ENCODE assay signal across 23 cellular contexts in the genomic region with DNA sequence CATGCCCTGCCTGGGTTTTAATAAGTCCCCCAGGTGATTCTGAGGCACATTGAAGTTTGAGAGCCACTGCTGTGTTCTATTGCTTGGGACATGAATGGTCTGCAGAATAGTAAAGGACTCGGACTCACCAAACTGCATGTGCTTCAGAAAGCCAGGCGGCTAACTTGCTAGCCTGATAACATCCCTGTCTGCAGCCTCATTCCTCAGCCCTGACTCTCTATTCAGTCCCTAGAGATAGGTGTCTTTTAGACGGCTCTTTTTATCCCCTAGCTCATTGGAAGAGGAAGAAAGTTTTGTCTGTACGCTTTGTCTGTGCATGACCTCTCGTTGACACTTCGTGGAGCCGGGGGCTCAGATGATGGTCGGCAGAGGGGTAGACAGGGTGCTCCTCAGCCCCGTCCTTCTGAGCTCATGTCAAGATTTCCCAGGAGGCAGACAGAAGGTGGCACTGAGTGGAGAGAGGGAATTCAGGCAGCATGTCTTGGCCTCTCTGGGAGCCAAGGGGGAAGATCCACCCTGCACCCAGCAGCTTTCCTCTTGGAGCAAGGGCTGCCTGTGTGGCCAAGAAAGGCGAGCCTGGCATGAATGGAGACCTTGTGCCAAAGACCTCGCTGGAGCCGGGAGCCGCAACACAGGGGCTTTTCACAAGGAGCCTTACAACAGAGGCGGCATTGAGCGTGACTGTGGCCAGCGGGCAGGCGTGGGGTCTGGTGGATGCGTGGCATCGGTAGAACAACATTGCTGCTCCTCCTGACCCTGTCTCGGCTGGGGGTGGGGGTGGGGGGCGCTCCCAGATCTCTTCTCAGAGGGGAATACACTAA. TPM values are rescaled to one million over a fixed set of nuclear protein-coding genes. Genes with fewer than 3 reads are reported as not detected.
DNase-seq lines count a peak whose midpoint lies in the region; ATAC-seq, FAIRE-seq and TF ChIP-seq lines count a peak whose summit lies in the region.
"Had no signal": no experiment of that assay in that cellular context is flagged by ENCODE, and none has a peak within 500 bp of the region (broad histone marks: within the 10 kb centered on the region; RNA-seq: fewer than 3 reads in every experiment).

No MANE protein-coding gene starts in this region.

- H3K79me2 ChIP-seq in H9 (ENCODE audit: insufficient read depth, low read length) (no peaks in the 10 kb centered on the region), astrocyte (ENCODE audit: insufficient read depth, low read length) (no peaks in the 10 kb centered on the region), trophoblast cell (ENCODE audit: control insufficient read depth, insufficient read depth, low read length, poor library complexity) (no peaks in the 10 kb centered on the region)

- intact Hi-C loops in kidney (cut with DNase I): no loop called here

- no peak overlapping the region for H4K5ac ChIP-seq in H9 (ENCODE audit: insufficient read length, low read depth, low read length)

- no CpG with 5 or more reads among the region's 21 CpGs for WGBS in H9 (ENCODE audit: extremely low coverage, insufficient read length, low lambda C conversion rate)
- no CpG with 5 or more reads among the region's 21 CpGs for WGBS in trophoblast cell (ENCODE audit: extremely low coverage, insufficient coverage, insufficient read length)

- H3K23ac ChIP-seq in H9 (ENCODE audit: insufficient read length, low read depth, low read length) (no peak overlapping the region), trophoblast cell (ENCODE audit: low read length) (no peak overlapping the region)

- H4K91ac ChIP-seq in H9 (ENCODE audit: insufficient read length, low read depth, low read length): peak overlapping the region; percentile 83
- peak overlapping the region; percentile 58 for H4K91ac ChIP-seq in trophoblast cell (ENCODE audit: low read depth, low read length)

- no peak overlapping the region for H2BK20ac ChIP-seq in H9 (ENCODE audit: low read depth, low read length, poor library complexity, severe bottlenecking)

- H3K4me2 ChIP-seq in H9 (ENCODE audit: insufficient read depth, insufficient read length, low read length) (no peak overlapping the region), astrocyte (ENCODE audit: low read length) (no peak overlapping the region), trophoblast cell (ENCODE audit: low read length) (no peak overlapping the region)

- peaks cover 6% of the 10 kb centered on the region for H3K23me2 ChIP-seq in H9 (ENCODE audit: insufficient read length, low read depth, low read length, poor library complexity, severe bottlenecking)

- H4K8ac ChIP-seq in H9 (replicated peaks; ENCODE audit: insufficient read length, low read depth, low read length): no peak overlapping the region
- H4K8ac ChIP-seq in trophoblast cell (ENCODE audit: low read depth, low read length): peak overlapping the region; percentile 3

- peak overlapping the region; percentile 38 for H2AK5ac ChIP-seq in H9 (ENCODE audit: insufficient read length, low read length)
- no peak overlapping the region for H2AK5ac ChIP-seq in trophoblast cell (ENCODE audit: low read length)

- H2BK12ac ChIP-seq in H9 (ENCODE audit: insufficient read length, low read depth, low read length) (peak overlapping the region; percentile 12), trophoblast cell (ENCODE audit: low read length) (peak overlapping the region; percentile 53)

- peak overlapping the region; percentile 99 to 100 (median 99) for H3K27ac Mint-ChIP-seq in H9
- H3K27ac Mint-ChIP-seq in astrocyte (ENCODE audit: unreplicated experiment): no peak overlapping the region
- H3K27ac Mint-ChIP-seq: CD4-positive, alpha-beta memory T cell; T-helper 2 cell treated with Interferon-gamma antibody and Interleukin-4, amounts not matched to agents 5 μg/mL and 100 μg/mL, for 36 hours had no signal

- peak overlapping the region; percentile 4 for H2BK5ac ChIP-seq in H9 (ENCODE audit: insufficient read length, low read length)
- no peak overlapping the region for H2BK5ac ChIP-seq in trophoblast cell (ENCODE audit: low read depth, low read length, poor library complexity)

- H2AFZ ChIP-seq in H9 (ENCODE audit: low read length) (no peak overlapping the region), astrocyte (ENCODE audit: low read depth, low read length) (peak overlapping the region; percentile 9), trophoblast cell (ENCODE audit: insufficient read depth, low read length, poor library complexity) (no peak overlapping the region)

- H3K27me3 Mint-ChIP-seq in H9 (ENCODE audit: low read depth) (no peaks in the 10 kb centered on the region), astrocyte (ENCODE audit: low read depth, unreplicated experiment) (no peaks in the 10 kb centered on the region)

- no peak for ATAC-seq in HG03520 (IDR thresholded peaks at IDR 0.05; ENCODE audit: unreplicated experiment)
- ATAC-seq: pancreas had no signal

- H2BK120ac ChIP-seq in H9 (ENCODE audit: low read depth, low read length, poor library complexity, severe bottlenecking) (no peak overlapping the region), trophoblast cell (ENCODE audit: insufficient read depth, low read length, poor library complexity) (peak overlapping the region; percentile 26)

- H3K4me3 Mint-ChIP-seq in H9 (no peak overlapping the region; a peak in 2 of 5 replicates), astrocyte (ENCODE audit: unreplicated experiment) (peak overlapping the region; percentile 40)
- H3K4me3 Mint-ChIP-seq: activated naive CD8-positive, alpha-beta T cell treated with anti-CD3 and anti-CD28 coated beads, Interleukin-2, amount 50 U/mL, for 24 hours; T-helper 2 cell treated with Interferon-gamma antibody and Interleukin-4, amounts not matched to agents 5 μg/mL and 100 μg/mL, for 36 hours had no signal

- peaks cover 0 to 3% (median 0%) of the 10 kb centered on the region in 3 experiments; a peak in 1 of 7 replicates for H3K36me3 Mint-ChIP-seq in H9 (ENCODE audit: insufficient read depth in 1 of 3, low read depth in 3 of 3)
- H3K36me3 Mint-ChIP-seq in astrocyte (ENCODE audit: low read depth, unreplicated experiment): no peaks in the 10 kb centered on the region
- H3K36me3 Mint-ChIP-seq: CD4-positive, alpha-beta memory T cell had no signal

- H3K4me1 Mint-ChIP-seq in H9 (peaks cover 58 to 63% of the 10 kb centered on the region in 2 experiments), astrocyte (ENCODE audit: low read depth, unreplicated experiment) (peaks cover 48% of the 10 kb centered on the region)

- H3K9ac ChIP-seq in H9 (ENCODE audit: extremely low read depth, insufficient read length, low read length) (no peak overlapping the region), astrocyte (ENCODE audit: low read length) (no peak overlapping the region), trophoblast cell (ENCODE audit: low read length) (no peak overlapping the region), kidney (ENCODE audit: low read length in 2 of 2) (no peak overlapping the region)

- H3K4me3 ChIP-seq in astrocyte (ENCODE audit: insufficient read depth, low read depth, low read length): no peak overlapping the region
- H3K4me3 ChIP-seq in trophoblast cell (ENCODE audit: low read depth, low read length): no peak overlapping the region
- H3K4me3 ChIP-seq in kidney (ENCODE audit: low read length in 2 of 2): no peak overlapping the region
- H3K4me3 ChIP-seq: pancreas, skin epidermis had no signal

- H4K12ac ChIP-seq in trophoblast cell (ENCODE audit: low read depth, low read length): no peak overlapping the region

- H3K4me1 ChIP-seq in H9 (ENCODE audit: insufficient read depth, low read length) (peaks cover 18% of the 10 kb centered on the region; the same call in 1 of the 2 replicates), astrocyte (ENCODE audit: insufficient read depth, low read length) (peaks cover 13% of the 10 kb centered on the region), trophoblast cell (ENCODE audit: control insufficient read depth in 1 of 2, insufficient read depth in 2 of 2, low read length in 2 of 2) (peaks cover 33 to 49% of the 10 kb centered on the region in 2 experiments), kidney (ENCODE audit: control insufficient read depth in 1 of 2, insufficient read depth in 1 of 2, low read depth in 1 of 2, low read length in 2 of 2) (no peaks in the 10 kb centered on the region)
- H3K4me1 ChIP-seq: pancreas had no signal

- FAIRE-seq in astrocyte (lab: Jason Lieb, UNC) (no peak), kidney (lab: Jason Lieb, UNC) (no peak)
- FAIRE-seq: pancreas, urothelium cell line had no signal

- H3K27me3 ChIP-seq in H9 (ENCODE audit: insufficient read depth, low read length) (no peaks in the 10 kb centered on the region), astrocyte (ENCODE audit: insufficient read depth, low read length) (peaks cover 2% of the 10 kb centered on the region), trophoblast cell (ENCODE audit: insufficient read depth, low read length) (no peaks in the 10 kb centered on the region)
- H3K27me3 ChIP-seq: pancreas had no signal

- no peak overlapping the region for H3T11ph ChIP-seq in H9 (ENCODE audit: low read length)

- H3K18ac ChIP-seq in H9 (ENCODE audit: insufficient read length, low read depth, low read length): peak overlapping the region; percentile 64
- H3K18ac ChIP-seq in trophoblast cell (ENCODE audit: low read length): peak overlapping the region; percentile 18

- H3K56ac ChIP-seq in H9 (ENCODE audit: insufficient read length, low read depth, low read length): no peak overlapping the region

- no peak for TF ChIP-seq CTCF in H9 (conservative IDR thresholded peaks at IDR 0.05)
- no peak for TF ChIP-seq CTCF in astrocyte (IDR thresholded peaks at IDR 0.05; ENCODE audit: insufficient read depth, low read depth, low read length)
- no peak for TF ChIP-seq CTCF in kidney (IDR thresholded peaks at IDR 0.05; ENCODE audit: borderline replicate concordance, extremely low read depth, insufficient read depth)

- H3K14ac ChIP-seq in H9 (ENCODE audit: insufficient read depth, low read length) (peak overlapping the region; percentile 50; the same call in 1 of the 2 replicates), trophoblast cell (ENCODE audit: low read length) (peak overlapping the region; percentile 32)

- H3K79me1 ChIP-seq in H9 (ENCODE audit: insufficient read depth, low read depth, low read length, poor library complexity, severe bottlenecking) (no peaks in the 10 kb centered on the region), trophoblast cell (ENCODE audit: low read length) (peaks cover 17% of the 10 kb centered on the region)

- H4K20me1 ChIP-seq in H9 (ENCODE audit: control insufficient read depth, insufficient read depth, insufficient read length) (no peaks in the 10 kb centered on the region), astrocyte (ENCODE audit: insufficient read depth, low read length) (no peaks in the 10 kb centered on the region)

- H3K4ac ChIP-seq in H9 (ENCODE audit: low read depth, low read length) (peak overlapping the region; percentile 55; the same call in 1 of the 2 replicates), trophoblast cell (ENCODE audit: low read depth, low read length) (no peak overlapping the region)

- no peaks in the 10 kb centered on the region for H3K36me3 ChIP-seq in astrocyte (ENCODE audit: insufficient read depth, low read length)
- H3K36me3 ChIP-seq in trophoblast cell (ENCODE audit: control insufficient read depth in 1 of 2, insufficient read depth in 2 of 2, low read length in 2 of 2): no peaks in the 10 kb centered on the region
- H3K36me3 ChIP-seq in kidney (ENCODE audit: control insufficient read depth in 1 of 2, insufficient read depth in 2 of 2, low read length in 2 of 2): no peaks in the 10 kb centered on the region
- H3K36me3 ChIP-seq: pancreas had no signal

- no peak overlapping the region for H2BK15ac ChIP-seq in H9 (ENCODE audit: low read depth, low read length)

- no peaks in the 10 kb centered on the region; a peak in 1 of 5 replicates for H3K9me3 Mint-ChIP-seq in H9
- H3K9me3 Mint-ChIP-seq in astrocyte (ENCODE audit: unreplicated experiment): peaks cover 2% of the 10 kb centered on the region
- H3K9me3 Mint-ChIP-seq: activated naive CD8-positive, alpha-beta T cell treated with anti-CD3 and anti-CD28 coated beads, Interleukin-2, amount 50 U/mL, for 24 hours; CD4-positive, alpha-beta memory T cell; T-helper 2 cell treated with Interferon-gamma antibody and Interleukin-4, amounts not matched to agents 5 μg/mL and 100 μg/mL, for 36 hours had no signal

- H3K9me3 ChIP-seq in H9 (ENCODE audit: control insufficient read depth, low read depth, low read length) (no peaks in the 10 kb centered on the region), astrocyte (ENCODE audit: insufficient read depth, low read depth, low read length) (no peaks in the 10 kb centered on the region), trophoblast cell (ENCODE audit: insufficient read depth, low read depth, low read length) (no peaks in the 10 kb centered on the region), kidney (ENCODE audit: control insufficient read depth in 1 of 2, low read length in 2 of 2) (no peaks in the 10 kb centered on the region)
- H3K9me3 ChIP-seq: pancreas had no signal

- DNase-seq in H9 (peak; percentile 27), astrocyte (ENCODE audit: low read depth) (no peak), iPS-NIHi7 (ENCODE audit: extremely low spot score) (peak; percentile 10), trophoblast cell (peak; percentile 33 to 52), NAMALWA (ENCODE audit: low spot score) (no peak), kidney (no peak), GDM1 (lab: John Stamatoyannopoulos, UW) (no peak)
- DNase-seq: CD4-positive, alpha-beta memory T cell; DMS79; effector CD4-positive, alpha-beta T cell; KBM-7; MV-4-11; NCI-H2029; NCI-H524 treated with DMSO at 0.1 percent for 48 hours; OCI-M1; pancreas; SIG-M5; stimulated activated CD4-positive, alpha-beta T cell treated with anti-CD3 and anti-CD28 coated beads, Interleukin-2, amount 100 ng/mL, for 48 hours had no signal

- no peak overlapping the region for H3K27ac ChIP-seq in H9 (ENCODE audit: insufficient read length, low read depth, low read length)
- H3K27ac ChIP-seq in astrocyte (ENCODE audit: low read depth, low read length): no peak overlapping the region
- peak overlapping the region; percentile 53 for H3K27ac ChIP-seq in trophoblast cell (ENCODE audit: low read depth, low read length)
- H3K27ac ChIP-seq in kidney (ENCODE audit: low read depth in 2 of 2, low read length in 2 of 2): no peak overlapping the region
- H3K27ac ChIP-seq: pancreas, skin epidermis had no signal

RNA-seq across cellular contexts. Expression of a gene that starts 51.1 kb away (rescaled TPM):
- total RNA-seq in H9 (2021) (727 and 732 TPM in 2 replicates), astrocyte (29.9 and 47.1 TPM in 2 replicates), kidney (114 TPM)
- polyA plus RNA-seq in trophoblast cell (2013): 124 and 125 TPM in 2 replicates
- 150 TPM for polyA plus RNA-seq in kidney (ENCODE audit: insufficient read depth, low read depth, low replicate concordance)

Comparison
In these comparisons a context has a peak if more than half of its experiments do, and no peak if none do; other contexts are left out.
1. DNase-seq: peak in H9 (single experiment), iPS-NIHi7 (single experiment) and trophoblast cell (2 of 2); none in astrocyte (single experiment), NAMALWA (single experiment), kidney (single experiment) and GDM1 (single experiment).